Comparison of ENCODE assay signal across 9 cellular contexts in the genomic region with DNA sequence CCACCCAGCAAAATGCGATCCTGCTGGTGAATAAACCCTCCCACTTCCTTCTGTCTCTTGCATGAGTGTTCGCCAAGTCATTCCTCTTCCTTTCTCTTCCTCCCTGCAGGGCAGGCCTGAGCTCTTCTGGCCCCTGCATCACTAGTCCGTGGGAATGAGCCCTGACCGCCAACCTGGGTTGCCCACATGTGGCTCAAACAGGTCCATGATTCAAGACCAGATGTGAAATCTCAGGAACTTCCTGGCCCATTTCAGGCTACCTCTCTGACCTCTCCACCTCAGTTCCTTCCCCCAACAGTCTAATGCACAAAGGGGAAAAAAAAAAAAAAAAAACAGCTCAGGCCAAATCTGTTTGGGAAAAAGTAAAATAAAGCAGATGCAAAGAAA. TPM values are rescaled to one million over a fixed set of nuclear protein-coding genes. Genes with fewer than 3 reads are reported as not detected.
A peak's percentile ranks its signal among the peaks of the same experiment; 100 is the strongest.
DNase-seq lines count a peak whose midpoint lies in the region; TF ChIP-seq lines count a peak whose summit lies in the region.
"Had no signal": no experiment of that assay in that cellular context is flagged by ENCODE, and none has a peak within 500 bp of the region (broad histone marks: within the 10 kb centered on the region; RNA-seq: fewer than 3 reads in every experiment).

No MANE protein-coding gene starts in this region.

- CTCF ChIA-PET in activated naive CD4-positive, alpha-beta T cell treated with anti-CD3 and anti-CD28 coated beads for 36 hours (lab: Charles Lee): interaction anchor here (1.0 to 1.1 kb wide), 3 partner anchors 38 to 73 kb away, joined by 3 to 9 read pairs (median 3); no protein-coding TSS in a partner anchor
- CTCF ChIA-PET in SK-N-SH (lab: Yijun Ruan, JAX): interaction anchor here (0.8 kb wide), 1 partner anchor 50 kb away, joined by 4 read pairs; no protein-coding TSS in a partner anchor

- H3K9ac ChIP-seq in SK-N-SH (peak overlapping the region; percentile 1; the same call in 1 of the 2 replicates), skeletal muscle tissue (ENCODE audit: low read depth in 1 of 3, low read length in 3 of 3) (peak overlapping the region; percentile 60 to 69 (median 69))

- H3K9me3 ChIP-seq in SK-N-SH (no peaks in the 10 kb centered on the region), skeletal muscle tissue (ENCODE audit: control insufficient read depth in 3 of 3, low read length in 3 of 3) (no peaks in the 10 kb centered on the region)

- DNase-seq in activated naive CD4-positive, alpha-beta T cell treated with anti-CD3 and anti-CD28 coated beads for 36 hours: peak; percentile 17
- no peak for DNase-seq in activated naive CD4-positive, alpha-beta T cell treated with anti-CD3 and anti-CD28 coated beads, Interleukin-2, amount 50 U/mL, for 16 hours
- DNase-seq in SK-N-SH: no peak
- peak; percentile 72 for DNase-seq in fibroblast of the aortic adventitia (ENCODE audit: low read depth)
- no peak for DNase-seq in NCI-H2029 treated with DMSO at 0.1 percent for 48 hours (lab: John Stamatoyannopoulos, UW)
- no peak for DNase-seq in amniotic stem cell (lab: John Stamatoyannopoulos, UW)
- no peak for DNase-seq in G401 (ENCODE audit: low spot score)

- no peaks in the 10 kb centered on the region for H3K27me3 ChIP-seq in SK-N-SH (ENCODE audit: insufficient read depth)
- H3K27me3 ChIP-seq in skeletal muscle tissue (ENCODE audit: control insufficient read depth in 3 of 3, insufficient read depth in 3 of 3, low read length in 3 of 3): no peaks in the 10 kb centered on the region

- WGBS in SK-N-SH (ENCODE audit: low lambda C conversion rate): 69% methylated on average over 4 of the region's 4 CpGs

- H2AFZ ChIP-seq in SK-N-SH (ENCODE audit: low read depth): peak overlapping the region; percentile 94

- no peaks in the 10 kb centered on the region for H3K36me3 ChIP-seq in SK-N-SH (replicated peaks in 1 of 2; ENCODE audit: control insufficient read depth in 1 of 2, insufficient read depth in 2 of 2, low read length in 1 of 2)
- no peaks in the 10 kb centered on the region for H3K36me3 ChIP-seq in skeletal muscle tissue (ENCODE audit: control insufficient read depth in 3 of 3, insufficient read depth in 3 of 3, low read length in 3 of 3)

- peak overlapping the region; percentile 48 for H3K4me2 ChIP-seq in SK-N-SH

- TF ChIP-seq CTCF in SK-N-SH (IDR thresholded peaks at IDR 0.05): no peak
- TF ChIP-seq CTCF in fibroblast of the aortic adventitia (IDR thresholded peaks at IDR 0.05; ENCODE audit: insufficient read depth, low read length): no peak

- no peaks in the 10 kb centered on the region for H3K79me2 ChIP-seq in SK-N-SH (ENCODE audit: insufficient read depth)

- H3K4me1 ChIP-seq in SK-N-SH (ENCODE audit: control insufficient read depth in 1 of 2, insufficient read depth in 2 of 2, low read depth in 1 of 2, low read length in 1 of 2) (peaks cover 17 to 20% of the 10 kb centered on the region in 2 experiments; a peak in 3 of 4 replicates), skeletal muscle tissue (ENCODE audit: control insufficient read depth in 3 of 3, insufficient read depth in 3 of 3, low read length in 3 of 3) (peaks cover 32 to 35% (median 33%) of the 10 kb centered on the region in 3 donors)

- H3K27ac ChIP-seq in SK-N-SH (ENCODE audit: low read depth in 2 of 2, low read length in 1 of 2) (peak overlapping the region; percentile 59 to 67), skeletal muscle tissue (ENCODE audit: low read depth, low read length) (peak overlapping the region; percentile 86)

- H3K4me3 Mint-ChIP-seq in activated naive CD4-positive, alpha-beta T cell treated with anti-CD3 and anti-CD28 coated beads for 36 hours: no peak overlapping the region
- H3K4me3 Mint-ChIP-seq: activated naive CD8-positive, alpha-beta T cell had no signal

- H3K9me2 ChIP-seq in SK-N-SH: no peaks in the 10 kb centered on the region

- no peaks in the 10 kb centered on the region for H3K36me3 Mint-ChIP-seq in activated naive CD4-positive, alpha-beta T cell treated with anti-CD3 and anti-CD28 coated beads for 36 hours (ENCODE audit: low read depth)
- H3K36me3 Mint-ChIP-seq: activated naive CD8-positive, alpha-beta T cell had no signal

- peaks cover 17% of the 10 kb centered on the region for H3K4me1 Mint-ChIP-seq in activated naive CD4-positive, alpha-beta T cell treated with anti-CD3 and anti-CD28 coated beads for 36 hours (ENCODE audit: low read depth)

- H3K27me3 Mint-ChIP-seq in activated naive CD4-positive, alpha-beta T cell treated with anti-CD3 and anti-CD28 coated beads for 36 hours (ENCODE audit: low read depth): no peaks in the 10 kb centered on the region
- H3K27me3 Mint-ChIP-seq: activated naive CD8-positive, alpha-beta T cell had no signal

- in situ Hi-C loops in G401 (cut with HindIII; ENCODE audit: low sequenced_read_pairs): no loop called here

- H3K4me3 ChIP-seq in SK-N-SH (ENCODE audit: low read depth in 2 of 2, low read length in 1 of 2): no peak overlapping the region
- H3K4me3 ChIP-seq in fibroblast of the aortic adventitia (ENCODE audit: low read depth, low read length): no peak overlapping the region
- H3K4me3 ChIP-seq in skeletal muscle tissue (ENCODE audit: low read length in 3 of 3): peak overlapping the region; percentile 34 to 54 (median 54)

- H3K9me3 Mint-ChIP-seq in activated naive CD4-positive, alpha-beta T cell treated with anti-CD3 and anti-CD28 coated beads for 36 hours: no peaks in the 10 kb centered on the region

- H3K27ac Mint-ChIP-seq in activated naive CD4-positive, alpha-beta T cell treated with anti-CD3 and anti-CD28 coated beads for 36 hours: no peak overlapping the region
- H3K27ac Mint-ChIP-seq: activated naive CD8-positive, alpha-beta T cell had no signal

- POLR2A ChIA-PET in SK-N-SH (lab: Yijun Ruan, JAX): interaction anchor here (0.6 kb wide), 1 partner anchor 449 kb away, joined by 4 read pairs; a partner anchor contains a TSS

- peaks cover 26% of the 10 kb centered on the region for H3F3A ChIP-seq in SK-N-SH (replicated peaks; ENCODE audit: insufficient read depth)

- intact Hi-C loops in activated naive CD4-positive, alpha-beta T cell treated with anti-CD3 and anti-CD28 coated beads for 36 hours (cut with micrococcal nuclease): loop anchor here (2.0 kb wide), 1 partner anchor 33 kb away; no protein-coding TSS in a partner anchor

- TF ChIP-seq RAD21 in SK-N-SH (IDR thresholded peaks at IDR 0.05; ENCODE audit: low read length): no peak

- no peaks in the 10 kb centered on the region for H4K20me1 ChIP-seq in SK-N-SH (ENCODE audit: insufficient read depth)

- no peak for TF ChIP-seq EP300 in SK-N-SH (IDR thresholded peaks at IDR 0.05; ENCODE audit: borderline replicate concordance in 1 of 2, low read depth in 1 of 2, low read length in 1 of 2)

TF ChIP-seq in SK-N-SH, 30 proteins besides CTCF, POLR2A, EP300 and RAD21:
- TF ChIP-seq TCF12 (IDR thresholded peaks at IDR 0.05): no peak
- TF ChIP-seq FOSL2 (IDR thresholded peaks at IDR 0.05; ENCODE audit: borderline replicate concordance, low read depth): peak; percentile 20; the same call in 1 of the 2 replicates
TF ChIP-seq in SK-N-SH: peak in this region for 1.

RNA-seq across cellular contexts. Expression of a gene that starts 5.4 kb away (rescaled TPM):
- 10 to 100 TPM; 95.3 to 96.9 TPM for total RNA-seq in activated naive CD4-positive, alpha-beta T cell treated with anti-CD3 and anti-CD28 coated beads for 36 hours
- 60.4 and 78.0 TPM in 2 replicates for polyA plus RNA-seq in SK-N-SH (2012; rRNA removed)
- 69.7 and 76.5 TPM in 2 replicates for polyA plus RNA-seq in SK-N-SH (2012; cell fraction: cytosol; rRNA removed)
- 49.2 and 56.0 TPM in 2 replicates for polyA plus RNA-seq in SK-N-SH (2012; cell fraction: nucleus; rRNA removed)
- total RNA-seq in fibroblast of the aortic adventitia (ENCODE audit: low replicate concordance): 112 and 115 TPM in 2 replicates
- 86.1 TPM for total RNA-seq in skeletal muscle tissue
- total RNA-seq in G401 (2014; rRNA removed; shearing (Covaris generic)): 88.9 and 113 TPM in 2 replicates

RNA-seq across cellular contexts. Expression of a gene that starts 45.3 kb away (rescaled TPM):
- total RNA-seq in activated naive CD4-positive, alpha-beta T cell treated with anti-CD3 and anti-CD28 coated beads for 36 hours: under 1 TPM; 0.57 to 0.62 TPM
- polyA plus RNA-seq in SK-N-SH (2012; rRNA removed): 1.6 and 2.0 TPM in 2 replicates
- polyA plus RNA-seq in SK-N-SH (2012; cell fraction: cytosol; rRNA removed): 0.75 and 1.3 TPM in 2 replicates
- polyA plus RNA-seq in SK-N-SH (2012; cell fraction: nucleus; rRNA removed): 3.3 and 5.8 TPM in 2 replicates
- total RNA-seq in fibroblast of the aortic adventitia (ENCODE audit: low replicate concordance): 0.36 and 1.5 TPM in 2 replicates
- total RNA-seq in skeletal muscle tissue: 1.0 TPM
- 8.1 and 8.5 TPM in 2 replicates for total RNA-seq in G401 (2014; rRNA removed; shearing (Covaris generic))

Comparison
In these comparisons a context has a peak if more than half of its experiments do, and no peak if none do; other contexts are left out.
1. DNase-seq: peak in activated naive CD4-positive, alpha-beta T cell treated with anti-CD3 and anti-CD28 coated beads for 36 hours (single experiment) and fibroblast of the aortic adventitia (single experiment); none in activated naive CD4-positive, alpha-beta T cell treated with anti-CD3 and anti-CD28 coated beads, Interleukin-2, amount 50 U/mL, for 16 hours (single experiment), SK-N-SH (single experiment), NCI-H2029 treated with DMSO at 0.1 percent for 48 hours (single experiment), amniotic stem cell (single experiment) and G401 (single experiment).
2. H3K4me3 ChIP-seq: peak in skeletal muscle tissue (3 of 3); none in SK-N-SH (0 of 2) and fibroblast of the aortic adventitia (single experiment).